ENCODE assay signal across 8 cellular contexts in the genomic region with DNA sequence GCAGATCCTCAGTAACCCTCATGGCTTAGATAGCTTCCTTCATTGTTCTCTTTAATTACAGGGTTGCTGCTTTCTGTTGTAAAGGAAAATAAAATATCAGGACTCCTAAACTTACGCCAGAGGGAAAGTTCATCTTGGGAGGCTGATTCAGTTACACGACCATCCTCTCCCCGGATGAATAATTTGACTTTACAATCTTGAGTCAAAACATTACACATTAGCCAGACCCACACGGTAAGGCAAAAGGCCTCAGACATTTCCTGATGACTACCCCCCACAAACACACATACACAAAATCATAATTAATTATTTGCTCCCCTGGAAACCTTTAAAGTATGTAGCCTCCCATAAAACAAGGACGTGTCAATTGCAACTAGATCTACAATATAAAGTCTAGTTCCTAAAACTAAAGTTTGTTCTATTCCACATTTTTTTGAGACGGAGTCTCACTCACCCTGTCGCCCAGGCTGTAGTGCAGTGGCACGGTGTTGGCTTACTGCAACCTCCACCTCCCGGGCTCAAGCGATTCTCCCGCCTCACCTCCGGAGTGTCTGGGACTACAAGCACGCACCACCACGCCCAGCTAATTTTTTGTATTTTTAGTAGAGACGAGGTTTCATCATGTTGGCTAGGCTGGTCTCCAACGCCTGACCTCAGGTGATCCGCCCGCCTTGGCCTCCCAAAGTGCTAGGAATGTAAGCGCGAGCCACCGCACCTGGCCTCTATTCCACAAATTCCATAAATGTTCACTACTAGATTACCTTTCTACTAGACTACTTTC. TPM values are rescaled to one million over a fixed set of nuclear protein-coding genes. Genes with fewer than 3 reads are reported as not detected.
DNase-seq lines count a peak whose midpoint lies in the region; ATAC-seq and TF ChIP-seq lines count a peak whose summit lies in the region.

No MANE protein-coding gene starts in this region.

- H3K4me3 ChIP-seq in SU-DHL-6 (ENCODE audit: insufficient read depth, low read length, poor library complexity, severe bottlenecking) (peak overlapping the region; percentile 87), fibroblast of villous mesenchyme (ENCODE audit: low read depth, low read length) (peak overlapping the region; percentile 68), sigmoid colon (peak overlapping the region; percentile 83 to 96 (median 86))

- H3K9ac ChIP-seq in SU-DHL-6 (ENCODE audit: low read length), result peak overlapping the region; percentile 85

- H3K4me1 ChIP-seq in sigmoid colon, result peaks cover 0 to 25% (median 20%) of the 10 kb centered on the region in 4 donors

- peaks cover 15% of the 10 kb centered on the region for H3F3A ChIP-seq in SU-DHL-6 (ENCODE audit: insufficient read depth)

- ATAC-seq in GM21717 (IDR thresholded peaks at IDR 0.05; ENCODE audit: unreplicated experiment), result no peak
- ATAC-seq in GM19455 (IDR thresholded peaks at IDR 0.05; ENCODE audit: unreplicated experiment), result no peak

- no peaks in the 10 kb centered on the region for H3K9me3 ChIP-seq in SU-DHL-6 (ENCODE audit: insufficient read depth, low read length)
- H3K9me3 ChIP-seq in sigmoid colon, result no peaks in the 10 kb centered on the region

- no peaks in the 10 kb centered on the region for H4K20me1 ChIP-seq in SU-DHL-6 (ENCODE audit: low read depth, low read length)

- no peak for TF ChIP-seq POLR2A in sigmoid colon (IDR thresholded peaks at IDR 0.05)

- peak; percentile 30 for DNase-seq in stimulated activated CD4-positive, alpha-beta T cell treated with anti-CD3 and anti-CD28 coated beads, Interleukin-4, amount 100 ng/mL, for 24 hours
- no peak for DNase-seq in stimulated activated CD4-positive, alpha-beta T cell treated with anti-CD3 and anti-CD28 coated beads, Interleukin-12 subunit alpha, Interleukin-12 subunit beta, amount 100 ng/mL, for 4 hours
- DNase-seq in fibroblast of villous mesenchyme (ENCODE audit: low read depth) (peak; percentile 67), sigmoid colon (no peak), SKM-1 treated with dmso at 0.1 percent for 144 hours (lab: John Stamatoyannopoulos, UW; ENCODE audit: unreplicated experiment) (no peak)

- H3K4me2 ChIP-seq in SU-DHL-6 (ENCODE audit: low read depth, low read length, poor library complexity, severe bottlenecking), result peak overlapping the region; percentile 70

- no peaks in the 10 kb centered on the region; the same call in 1 of the 2 replicates for H3K27me3 ChIP-seq in SU-DHL-6 (ENCODE audit: low read length)
- H3K27me3 ChIP-seq in sigmoid colon, result no peaks in the 10 kb centered on the region

- intact Hi-C loops in sigmoid colon (cut with DNase I), result loop anchor here (2.0 kb wide), 1 partner anchor 28 kb away; the partner anchor contains the start of gene AKR1A1

- H2AFZ ChIP-seq in SU-DHL-6 (ENCODE audit: low read depth, low read length, severe bottlenecking), result peak overlapping the region; percentile 18

- no peaks in the 10 kb centered on the region for H3K9me2 ChIP-seq in SU-DHL-6 (replicated peaks; ENCODE audit: insufficient read depth, low read length)

- no peak for TF ChIP-seq EP300 in sigmoid colon (IDR thresholded peaks at IDR 0.05)

- H3K27ac ChIP-seq in SU-DHL-6 (ENCODE audit: low read depth, low read length) (peak overlapping the region; percentile 36), sigmoid colon (peak overlapping the region; percentile 90 to 97 (median 92))

- 73 to 82% methylated on average over 21 of the region's 21 CpGs for WGBS in sigmoid colon, 2 donors

- TF ChIP-seq CTCF in SU-DHL-6 (IDR thresholded peaks at IDR 0.05; ENCODE audit: insufficient read depth, low read length, poor library complexity, severe bottlenecking), result no peak
- no peak for TF ChIP-seq CTCF in fibroblast of villous mesenchyme (IDR thresholded peaks at IDR 0.05; ENCODE audit: insufficient read depth, low read depth, low read length)
- no peak for TF ChIP-seq CTCF in sigmoid colon (IDR thresholded peaks at IDR 0.05)

- H3K36me3 ChIP-seq in SU-DHL-6 (ENCODE audit: low read length), result peaks cover 4% of the 10 kb centered on the region; the same call in 1 of the 2 replicates
- H3K36me3 ChIP-seq in sigmoid colon, result peaks cover 0 to 5% (median 2%) of the 10 kb centered on the region in 4 donors

- H3K79me2 ChIP-seq in SU-DHL-6 (ENCODE audit: insufficient read depth, low read length), result peaks cover 33% of the 10 kb centered on the region

RNA-seq across cellular contexts. Expression of gene PRDX1, which starts 0.8 kb away (rescaled TPM):
- total RNA-seq in fibroblast of villous mesenchyme (361 and 523 TPM in 2 replicates), sigmoid colon (100 to 1,000 TPM; 169 to 257 (median 224) TPM)
- polyA plus RNA-seq in sigmoid colon, result 100 to 1,000 TPM; 470 to 661 (median 517) TPM

RNA-seq across cellular contexts. Expression of gene MMACHC, which starts 22.4 kb away (rescaled TPM):
- total RNA-seq in fibroblast of villous mesenchyme (3.9 and 5.6 TPM in 2 replicates), sigmoid colon (1 to 10 TPM in 3 of 4 donors, under 1 TPM in 1; 0.83 to 3.9 (median 1.9) TPM)
- 1 to 10 TPM; 1.2 to 5.9 (median 3.0) TPM for polyA plus RNA-seq in sigmoid colon

RNA-seq across cellular contexts. Expression of gene CCDC163, which starts 22.6 kb away (rescaled TPM):
- total RNA-seq in fibroblast of villous mesenchyme (1.3 and 1.9 TPM in 2 replicates), sigmoid colon (1 to 10 TPM in 1 of 4 donors, under 1 TPM in 3; 0.27 to 1.1 (median 0.77) TPM)
- polyA plus RNA-seq in sigmoid colon, result 1 to 10 TPM in 1 of 3 donors, under 1 TPM in 1, not detected in 1; 0.69 to 3.4 TPM

RNA-seq across cellular contexts. Expression of gene AKR1A1, which starts 28.1 kb away (rescaled TPM):
- 158 TPM in 2 replicates for total RNA-seq in fibroblast of villous mesenchyme
- total RNA-seq in sigmoid colon, result 10 to 100 TPM; 39.6 to 64.2 (median 55.1) TPM
- polyA plus RNA-seq in sigmoid colon, result 100 to 1,000 TPM; 175 to 234 (median 217) TPM

RNA-seq across cellular contexts. Expression of gene TESK2, which starts 31.6 kb away (rescaled TPM):
- 1.6 and 2.2 TPM in 2 replicates for total RNA-seq in fibroblast of villous mesenchyme
- 1 to 10 TPM; 4.3 to 7.8 (median 7.0) TPM for total RNA-seq in sigmoid colon
- 1 to 10 TPM; 5.8 to 9.2 (median 7.8) TPM for polyA plus RNA-seq in sigmoid colon

Comparison
In these comparisons a context has a peak if more than half of its experiments do, and no peak if none do; other contexts are left out.
1. DNase-seq: peak in stimulated activated CD4-positive, alpha-beta T cell treated with anti-CD3 and anti-CD28 coated beads, Interleukin-4, amount 100 ng/mL, for 24 hours (single experiment) and fibroblast of villous mesenchyme (single experiment); none in stimulated activated CD4-positive, alpha-beta T cell treated with anti-CD3 and anti-CD28 coated beads, Interleukin-12 subunit alpha, Interleukin-12 subunit beta, amount 100 ng/mL, for 4 hours (single experiment), sigmoid colon (single experiment) and SKM-1 treated with dmso at 0.1 percent for 144 hours (single experiment).
2. Peak in every context shown above with its lines, with median percentiles within 50 percentile points of each other: H3K4me3 ChIP-seq.